In the genomic region with DNA sequence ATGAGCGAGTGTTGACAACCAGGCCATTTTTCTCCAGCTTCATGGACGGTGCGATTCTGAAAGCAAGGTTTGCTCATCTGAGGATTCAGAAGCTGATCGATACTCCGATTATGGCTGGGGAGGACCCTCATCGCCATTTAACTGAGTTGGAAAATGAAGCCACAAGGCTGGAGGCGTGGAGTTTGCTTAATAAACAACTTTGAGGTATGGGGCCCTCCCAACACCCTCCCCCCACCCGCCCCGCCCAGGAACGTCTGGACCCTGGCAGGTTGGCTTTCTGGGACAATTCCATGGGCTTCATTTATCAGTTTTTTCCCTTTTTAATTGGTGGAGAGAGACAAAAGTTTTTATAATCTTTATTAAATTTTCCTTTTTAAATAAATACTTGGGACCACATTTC, we compare ENCODE assay signal across 8 cellular contexts. TPM values are rescaled to one million over a fixed set of nuclear protein-coding genes. Genes with fewer than 3 reads are reported as not detected.
A peak's percentile ranks its signal among the peaks of the same experiment; 100 is the strongest.
DNase-seq lines count a peak whose midpoint lies in the region; ATAC-seq and TF ChIP-seq lines count a peak whose summit lies in the region.

No MANE protein-coding gene starts in this region.

- peak overlapping the region; percentile 95 for H3K27ac ChIP-seq in AG04450 (ENCODE audit: low read depth, low read length)
- H3K27ac ChIP-seq in coronary artery, result peak overlapping the region; percentile 99
- peak overlapping the region; percentile 63 for H3K27ac ChIP-seq in naive thymus-derived CD4-positive, alpha-beta T cell (ENCODE audit: low read depth, low read length)

- H3K36me3 ChIP-seq in naive thymus-derived CD4-positive, alpha-beta T cell (ENCODE audit: control insufficient read depth in 2 of 3, insufficient read depth in 3 of 3, low read length in 3 of 3), result no peaks in the 10 kb centered on the region

- H3K4me1 Mint-ChIP-seq in IgD-negative memory B cell, result peaks cover 6 to 11% (median 8%) of the 10 kb centered on the region in 3 donors
- H3K4me1 Mint-ChIP-seq in naive thymus-derived CD4-positive, alpha-beta T cell, result peaks cover 0 to 13% (median 9%) of the 10 kb centered on the region in 7 donors

- H3K4me3 ChIP-seq in AG04450 (ENCODE audit: low read depth, low read length) (peak overlapping the region; percentile 51), coronary artery (peak overlapping the region; percentile 78)
- peak overlapping the region; percentile 59 for H3K4me3 ChIP-seq in naive thymus-derived CD4-positive, alpha-beta T cell (ENCODE audit: low read length)

- no peaks in the 10 kb centered on the region for H3K9me3 ChIP-seq in AG04450 (ENCODE audit: control insufficient read depth, insufficient read depth, low read length)
- H3K9me3 ChIP-seq in naive thymus-derived CD4-positive, alpha-beta T cell (ENCODE audit: control insufficient read depth in 2 of 3, low read length in 3 of 3), result no peaks in the 10 kb centered on the region

- H3K27me3 ChIP-seq in AG04450 (ENCODE audit: control insufficient read depth, insufficient read depth, low read length), result no peaks in the 10 kb centered on the region
- H3K27me3 ChIP-seq in naive thymus-derived CD4-positive, alpha-beta T cell (ENCODE audit: control insufficient read depth in 2 of 2, insufficient read depth in 2 of 2, low read length in 2 of 2), result no peaks in the 10 kb centered on the region

- no peaks in the 10 kb centered on the region for H3K36me3 Mint-ChIP-seq in IgD-negative memory B cell
- no peaks in the 10 kb centered on the region for H3K36me3 Mint-ChIP-seq in naive thymus-derived CD4-positive, alpha-beta T cell

- peaks cover 23% of the 10 kb centered on the region for H3K27me3 Mint-ChIP-seq in IgD-negative memory B cell
- H3K27me3 Mint-ChIP-seq in naive thymus-derived CD4-positive, alpha-beta T cell, result peaks cover 0 to 11% (median 3%) of the 10 kb centered on the region in 5 donors

- TF ChIP-seq CTCF in AG04450 (IDR thresholded peaks at IDR 0.05; ENCODE audit: low read depth, low read length) (no peak), coronary artery (IDR thresholded peaks at IDR 0.05) (no peak)

- peak overlapping the region; percentile 56 to 90 (median 76) for H3K4me3 Mint-ChIP-seq in IgD-negative memory B cell
- peak overlapping the region; percentile 69 to 84 (median 80) for H3K4me3 Mint-ChIP-seq in naive thymus-derived CD4-positive, alpha-beta T cell

- no peak for ATAC-seq in naive thymus-derived CD4-positive, alpha-beta T cell

- H3K4me1 ChIP-seq in naive thymus-derived CD4-positive, alpha-beta T cell (ENCODE audit: control insufficient read depth in 2 of 2, insufficient read depth in 2 of 2, low read length in 2 of 2), result peaks cover 0 to 4% of the 10 kb centered on the region in 2 donors

- intact Hi-C loops in naive thymus-derived CD4-positive, alpha-beta T cell (cut with micrococcal nuclease), result loop anchor here (2.0 to 10.0 kb wide), 8 partner anchors 76 to 1884 kb away; a partner anchor contains a TSS

- H3K27ac Mint-ChIP-seq in IgD-negative memory B cell, result no peak overlapping the region
- peak overlapping the region in 3 of 9 donors; percentile 43 to 62 (median 52) for H3K27ac Mint-ChIP-seq in naive thymus-derived CD4-positive, alpha-beta T cell

- no peak for DNase-seq in AG04450 (ENCODE audit: low read depth, low spot score)
- DNase-seq in coronary artery (ENCODE audit: low spot score), result no peak
- no peak for DNase-seq in naive thymus-derived CD4-positive, alpha-beta T cell
- no peak for DNase-seq in C1 segment of cervical spinal cord (lab: John Stamatoyannopoulos, UW)
- no peak for DNase-seq in NCI-H446 (lab: John Stamatoyannopoulos, UW)
- no peak for DNase-seq in mucosa of gallbladder (ENCODE audit: low spot score)
- DNase-seq in NOMO-1 (lab: John Stamatoyannopoulos, UW; ENCODE audit: unreplicated experiment in 2 of 2), result no peak

- POLR2A ChIA-PET in AG04450 (lab: Yijun Ruan, JAX), result interaction anchor here (0.6 to 1.0 kb wide), 5 partner anchors 18 to 320 kb away, joined by 3 to 4 read pairs (median 3); a partner anchor contains a TSS
- POLR2A ChIA-PET in naive thymus-derived CD4-positive, alpha-beta T cell (lab: Charles Lee), result interaction anchor here (1.0 kb wide), 1 partner anchor 113 kb away, joined by 5 read pairs; a partner anchor contains a TSS

- H3K9me3 Mint-ChIP-seq in IgD-negative memory B cell, result no peaks in the 10 kb centered on the region
- H3K9me3 Mint-ChIP-seq in naive thymus-derived CD4-positive, alpha-beta T cell, result peaks cover 0 to 3% (median 0%) of the 10 kb centered on the region in 11 donors

- CTCF ChIA-PET in AG04450 (lab: Charles Lee), result interaction anchor here (0.9 kb wide), 1 partner anchor 20 kb away, joined by 3 read pairs; no protein-coding TSS in a partner anchor
- CTCF ChIA-PET in naive thymus-derived CD4-positive, alpha-beta T cell (lab: Charles Lee), result no interaction called here

RNA-seq across cellular contexts. Expression of a gene that starts 52.5 kb away (rescaled TPM):
- polyA plus RNA-seq in AG04450 (2011; rRNA removed) (not detected in 2 replicates), IgD-negative memory B cell (not detected)
- not detected in 2 replicates for polyA minus RNA-seq in AG04450 (2011; rRNA and poly(A)+ RNA removed)
- not detected for total RNA-seq in naive thymus-derived CD4-positive, alpha-beta T cell
- polyA plus RNA-seq in naive thymus-derived CD4-positive, alpha-beta T cell, result not detected
- total RNA-seq in mucosa of gallbladder, result not detected
